In genomic region chr2:79855264-79856006, GRCh38 we compare ENCODE assay signal across 10 cellular contexts.
DNase-seq lines count a peak whose midpoint lies in the region; ATAC-seq, FAIRE-seq and TF ChIP-seq lines count a peak whose summit lies in the region.
"Had no signal": no experiment of that assay in that cellular context is flagged by ENCODE, and none has a peak within 500 bp of the region (broad histone marks: within the 10 kb centered on the region; RNA-seq: fewer than 3 reads in every experiment).

No MANE protein-coding gene starts in this region.

- FAIRE-seq in GM19239 (lab: Jason Lieb, UNC) = no peak

- peaks cover 6% of the 10 kb centered on the region for H3K27me3 Mint-ChIP-seq in type B pancreatic cell

- peak; percentile 61 for TF ChIP-seq CTCF in type B pancreatic cell (conservative IDR thresholded peaks at IDR 0.05)

- DNase-seq in SHP77 (lab: John Stamatoyannopoulos, UW) (peak; percentile 18 to 32), SHP77 treated with DMSO at 0.1 percent for 48 hours (lab: John Stamatoyannopoulos, UW) (no peak), RKO (ENCODE audit: low spot score) (peak; percentile 1), hypothalamus (lab: John Stamatoyannopoulos, UW) (peak in 26 of 51 donors; percentile 2 to 68 (median 34)), type B pancreatic cell (ENCODE audit: extremely low spot score, unreplicated experiment) (no peak), KG1 (lab: John Stamatoyannopoulos, UW) (no peak), GM19239 (ENCODE audit: insufficient read length, low spot score) (no peak)
- DNase-seq: activated effector memory CD4-positive, alpha-beta T cell treated with anti-CD3 and anti-CD28 coated beads, Interleukin-2, amount 50 U/mL, for 16 hours; right cardiac atrium had no signal

- no peak overlapping the region for H3K4me3 Mint-ChIP-seq in type B pancreatic cell

- H3K27ac Mint-ChIP-seq in type B pancreatic cell = no peak overlapping the region

- no peak for ATAC-seq in GM19395 (IDR thresholded peaks at IDR 0.05; ENCODE audit: unreplicated experiment)
- ATAC-seq: right cardiac atrium had no signal

- no peaks in the 10 kb centered on the region for H3K9me3 Mint-ChIP-seq in type B pancreatic cell

- H3K4me1 Mint-ChIP-seq in type B pancreatic cell (ENCODE audit: unreplicated experiment) = peaks cover under 1% of the 10 kb centered on the region

- no peaks in the 10 kb centered on the region for H3K36me3 Mint-ChIP-seq in type B pancreatic cell

Comparison
In these comparisons a context has a peak if more than half of its experiments do, and no peak if none do; other contexts are left out.
1. DNase-seq: peak in SHP77 (2 of 2), RKO (single experiment) and hypothalamus (26 of 51); none in SHP77 treated with DMSO at 0.1 percent for 48 hours (single experiment), type B pancreatic cell (single experiment), KG1 (single experiment) and GM19239 (single experiment).